ENCODE assay signal across 10 cellular contexts in genomic region chr7:11795231-11795630, GRCh38. TPM values are rescaled to one million over a fixed set of nuclear protein-coding genes. Genes with fewer than 3 reads are reported as not detected.
"Had no signal": no experiment of that assay in that cellular context is flagged by ENCODE, and none has a peak within 500 bp of the region (broad histone marks: within the 10 kb centered on the region; RNA-seq: fewer than 3 reads in every experiment).

No MANE protein-coding gene starts in this region.

- DNase-seq: GM23248, GOT3, H7, H9, HCEC 1CT, HFFc6 had no signal

- H3K27ac Mint-ChIP-seq: GM23338, H9, HFFc6 had no signal

- H3K9me3 Mint-ChIP-seq: GM23338, H9 had no signal

- H3K9me3 ChIP-seq: HAP-1 had no signal

- ATAC-seq: GM23338, HCT116 had no signal

- H2AFZ ChIP-seq: GM23248, GM23338 had no signal

- H3K9ac ChIP-seq: GM23248 had no signal

- H3K4me1 ChIP-seq: HAP-1 had no signal

- FAIRE-seq: H1 had no signal

- H3K4me3 ChIP-seq: GM23248, GM23338, HAP-1 had no signal

- H3K4me3 Mint-ChIP-seq: GM23338, H9, HFFc6 had no signal

- H3K27ac ChIP-seq: GM23248 had no signal

- H3K4me2 ChIP-seq: GM23338 had no signal

- H3K36me3 ChIP-seq: HAP-1 had no signal

- H3K4me1 Mint-ChIP-seq: GM23338, H9 had no signal

RNA-seq across cellular contexts. Expression of gene THSD7A, which starts 36.8 kb away (rescaled TPM):
- total RNA-seq: GM23248, HFFc6 had no signal
- polyA plus RNA-seq: GM23248 had no signal
